Comparison of ENCODE assay signal across 20 cellular contexts in genomic region chr10:71796749-71797405, GRCh38. TPM values are rescaled to one million over a fixed set of nuclear protein-coding genes. Genes with fewer than 3 reads are reported as not detected.
DNase-seq lines count a peak whose midpoint lies in the region; TF ChIP-seq lines count a peak whose summit lies in the region.
"Had no signal": no experiment of that assay in that cellular context is flagged by ENCODE, and none has a peak within 500 bp of the region (broad histone marks: within the 10 kb centered on the region; RNA-seq: fewer than 3 reads in every experiment).

No MANE protein-coding gene starts in this region.

- peak; percentile 30 for DNase-seq in GM12865 (ENCODE audit: low read depth)
- peak; percentile 87 for DNase-seq in Jurkat, Clone E6-1 (ENCODE audit: low read depth, low spot score)
- no peak for DNase-seq in DMS 273 treated with DMSO at 0.1 percent for 48 hours (lab: John Stamatoyannopoulos, UW)
- DNase-seq in nucleus accumbens (lab: John Stamatoyannopoulos, UW): no peak
- no peak for DNase-seq in CD14-positive monocyte (ENCODE audit: low spot score)
- DNase-seq in COLO829 (ENCODE audit: low spot score): no peak
- DNase-seq: activated CD8-positive, alpha-beta memory T cell treated with anti-CD3 and anti-CD28 coated beads, Interleukin-2, amount 50 U/mL, for 48 hours; body of pancreas; C1 segment of cervical spinal cord; cerebellar nuclear complex; dorsolateral prefrontal cortex; NCI-H1694 treated with DMSO at 0.1 percent for 48 hours; NCI-H69 had no signal

- intact Hi-C loops in CD14-positive monocyte (cut with micrococcal nuclease): no loop called here

- no peak overlapping the region for H3K4me3 ChIP-seq in GM12865 (ENCODE audit: low read depth, low read length)
- H3K4me3 ChIP-seq in Jurkat, Clone E6-1 (ENCODE audit: low read length): peak overlapping the region; percentile 33
- H3K4me3 ChIP-seq in neutrophil (ENCODE audit: low read depth in 1 of 2, low read length in 1 of 2): no peak overlapping the region
- H3K4me3 ChIP-seq: body of pancreas, dorsolateral prefrontal cortex, vagina had no signal

- H3K36me3 ChIP-seq in neutrophil: no peaks in the 10 kb centered on the region
- H3K36me3 ChIP-seq: vagina had no signal

- peak overlapping the region; percentile 53 for H3K27ac ChIP-seq in neutrophil
- H3K27ac ChIP-seq: body of pancreas, dorsolateral prefrontal cortex, KMS-11, RWPE1, vagina had no signal

- peaks cover 14 to 22% of the 10 kb centered on the region in 2 experiments for H3K4me1 ChIP-seq in neutrophil (ENCODE audit: control insufficient read depth in 1 of 2, insufficient read depth in 1 of 2, low read depth in 1 of 2, low read length in 1 of 2)
- H3K4me1 ChIP-seq: body of pancreas, vagina had no signal

- peaks cover 5% of the 10 kb centered on the region for H3K36me3 Mint-ChIP-seq in activated naive CD8-positive, alpha-beta T cell
- H3K36me3 Mint-ChIP-seq in CD14-positive monocyte: no peaks in the 10 kb centered on the region
- H3K36me3 Mint-ChIP-seq: activated naive CD4-positive, alpha-beta T cell treated with anti-CD3 and anti-CD28 coated beads, Interleukin-2, amount 50 U/mL, for 72 hours had no signal

- no peak for TF ChIP-seq CTCF in GM12865 (IDR thresholded peaks at IDR 0.05; ENCODE audit: insufficient read depth, low read depth, low read length, missing control alignments)
- TF ChIP-seq CTCF in neutrophil (IDR thresholded peaks at IDR 0.05): no peak
- no peak for TF ChIP-seq CTCF in CD14-positive monocyte (IDR thresholded peaks at IDR 0.05)

- H3K27ac Mint-ChIP-seq in activated naive CD8-positive, alpha-beta T cell: peak overlapping the region; percentile 41
- H3K27ac Mint-ChIP-seq in CD14-positive monocyte: peak overlapping the region in 1 of 7 donors; percentile 6
- H3K27ac Mint-ChIP-seq: activated T-helper 17 cell treated with anti-CD3 and anti-CD28 coated beads, Interleukin-2, amount 50 U/mL, for 72 hours had no signal

- no peaks in the 10 kb centered on the region for H3K27me3 Mint-ChIP-seq in activated naive CD8-positive, alpha-beta T cell
- peaks cover 3 to 8% (median 5%) of the 10 kb centered on the region in 3 donors for H3K27me3 Mint-ChIP-seq in CD14-positive monocyte (ENCODE audit: low read depth in 3 of 3)
- H3K27me3 Mint-ChIP-seq: activated T-helper 17 cell treated with anti-CD3 and anti-CD28 coated beads, Interleukin-2, amount 50 U/mL, for 72 hours had no signal

- H3K4me3 Mint-ChIP-seq in activated naive CD8-positive, alpha-beta T cell: peak overlapping the region; percentile 40
- no peak overlapping the region for H3K4me3 Mint-ChIP-seq in CD14-positive monocyte
- H3K4me3 Mint-ChIP-seq: activated T-helper 17 cell treated with anti-CD3 and anti-CD28 coated beads, Interleukin-2, amount 50 U/mL, for 72 hours had no signal

- H3K27me3 ChIP-seq in neutrophil: no peaks in the 10 kb centered on the region
- H3K27me3 ChIP-seq: body of pancreas, dorsolateral prefrontal cortex, vagina had no signal

- H3K9me3 Mint-ChIP-seq in activated naive CD8-positive, alpha-beta T cell (ENCODE audit: low read depth): no peaks in the 10 kb centered on the region
- peaks cover 0 to 6% (median 0%) of the 10 kb centered on the region in 7 donors for H3K9me3 Mint-ChIP-seq in CD14-positive monocyte
- H3K9me3 Mint-ChIP-seq: activated naive CD4-positive, alpha-beta T cell treated with anti-CD3 and anti-CD28 coated beads, Interleukin-2, amount 50 U/mL, for 72 hours; activated T-helper 17 cell treated with anti-CD3 and anti-CD28 coated beads, Interleukin-2, amount 50 U/mL, for 72 hours had no signal

- H3K4me1 Mint-ChIP-seq in activated naive CD8-positive, alpha-beta T cell (ENCODE audit: low read depth): peaks cover 22% of the 10 kb centered on the region
- peaks cover 39% of the 10 kb centered on the region for H3K4me1 Mint-ChIP-seq in CD14-positive monocyte

- H3K9me3 ChIP-seq in neutrophil: no peaks in the 10 kb centered on the region
- H3K9me3 ChIP-seq: body of pancreas, vagina had no signal

RNA-seq across cellular contexts. Expression of gene VSIR, which starts 23.6 kb away (rescaled TPM):
- polyA plus RNA-seq in Jurkat, Clone E6-1 (2012; ENCODE audit: insufficient read depth, insufficient read length): 8.0 TPM
- 1,000 to 10,000 TPM in 1 of 2 donors, 100 to 1,000 TPM in 1; 801 to 1,133 TPM for polyA plus RNA-seq in CD14-positive monocyte

RNA-seq across cellular contexts. Expression of gene PSAP, which starts 54.2 kb away (rescaled TPM):
- polyA plus RNA-seq in Jurkat, Clone E6-1 (2012; ENCODE audit: insufficient read depth, insufficient read length): 254 TPM
- 1,000 to 10,000 TPM; 7,346 to 8,673 TPM for polyA plus RNA-seq in CD14-positive monocyte

Comparison
In these comparisons a context has a peak if more than half of its experiments do, and no peak if none do; other contexts are left out.
1. DNase-seq: peak in GM12865 (single experiment) and Jurkat, Clone E6-1 (single experiment); none in DMS 273 treated with DMSO at 0.1 percent for 48 hours (single experiment), nucleus accumbens (0 of 56), CD14-positive monocyte (single experiment) and COLO829 (single experiment).